Comparison of ENCODE assay signal across 10 cellular contexts in genomic region chr9:129322022-129322621, GRCh38.
DNase-seq lines count a peak whose midpoint lies in the region; ATAC-seq and TF ChIP-seq lines count a peak whose summit lies in the region.
"Had no signal": no experiment of that assay in that cellular context is flagged by ENCODE, and none has a peak within 500 bp of the region (broad histone marks: within the 10 kb centered on the region; RNA-seq: fewer than 3 reads in every experiment).

No MANE protein-coding gene starts in this region.

- H3K4me1 ChIP-seq in ascending aorta (peaks cover 30 to 54% of the 10 kb centered on the region in 2 donors), lower lobe of right lung (peaks cover 47% of the 10 kb centered on the region), suprapubic skin (peaks cover 68% of the 10 kb centered on the region)

- H3K27ac ChIP-seq in ascending aorta (peak overlapping the region; percentile 92 to 94), lower lobe of right lung (peak overlapping the region; percentile 81), suprapubic skin (peak overlapping the region; percentile 88)

- POLR2A ChIA-PET in activated CD4-positive, alpha-beta T cell treated with anti-CD3 and anti-CD28 coated beads, Interleukin-2, amount 10 ng/mL, durations not matched to agents 7 days and 5 days (lab: Charles Lee) = no interaction called here

- intact Hi-C loops in ascending aorta (cut with DNase I) = no loop called here
- intact Hi-C loops in lower lobe of right lung (cut with DNase I) = no loop called here

- H3K9me3 ChIP-seq in ascending aorta = no peaks in the 10 kb centered on the region
- no peaks in the 10 kb centered on the region for H3K9me3 ChIP-seq in lower lobe of right lung
- no peaks in the 10 kb centered on the region for H3K9me3 ChIP-seq in suprapubic skin

- no peak for TF ChIP-seq EP300 in suprapubic skin (IDR thresholded peaks at IDR 0.05)

- no peaks in the 10 kb centered on the region for H3K36me3 ChIP-seq in ascending aorta
- no peaks in the 10 kb centered on the region for H3K36me3 ChIP-seq in lower lobe of right lung
- H3K36me3 ChIP-seq in suprapubic skin = no peaks in the 10 kb centered on the region

- TF ChIP-seq CTCF in ascending aorta (IDR thresholded peaks at IDR 0.05) (no peak), lower lobe of right lung (IDR thresholded peaks at IDR 0.05) (no peak), suprapubic skin (IDR thresholded peaks at IDR 0.05) (no peak)

- no peaks in the 10 kb centered on the region for H3K9me3 Mint-ChIP-seq in activated CD4-positive, alpha-beta T cell treated with anti-CD3 and anti-CD28 coated beads, Interleukin-2, amount 10 ng/mL, durations not matched to agents 7 days and 5 days

- 83% methylated on average over 5 of the region's 7 CpGs for WGBS in suprapubic skin

- H3K27me3 Mint-ChIP-seq in activated CD4-positive, alpha-beta T cell treated with anti-CD3 and anti-CD28 coated beads, Interleukin-2, amount 10 ng/mL, durations not matched to agents 7 days and 5 days = peaks cover 1% of the 10 kb centered on the region

- no peak for TF ChIP-seq POLR2A in suprapubic skin (IDR thresholded peaks at IDR 0.05)

- H3K27me3 ChIP-seq in ascending aorta (no peaks in the 10 kb centered on the region), lower lobe of right lung (ENCODE audit: low read depth) (no peaks in the 10 kb centered on the region), suprapubic skin (no peaks in the 10 kb centered on the region)

- H3K4me1 Mint-ChIP-seq in activated CD4-positive, alpha-beta T cell treated with anti-CD3 and anti-CD28 coated beads, Interleukin-2, amount 10 ng/mL, durations not matched to agents 7 days and 5 days = peaks cover 12% of the 10 kb centered on the region

- H3K27ac Mint-ChIP-seq in activated CD4-positive, alpha-beta T cell treated with anti-CD3 and anti-CD28 coated beads, Interleukin-2, amount 10 ng/mL, durations not matched to agents 7 days and 5 days = peak overlapping the region; percentile 69

- H3K4me3 Mint-ChIP-seq in activated CD4-positive, alpha-beta T cell treated with anti-CD3 and anti-CD28 coated beads, Interleukin-2, amount 10 ng/mL, durations not matched to agents 7 days and 5 days = no peak overlapping the region

- H3K4me3 ChIP-seq in ascending aorta = peak overlapping the region in 1 of 2 donors; percentile 60
- peak overlapping the region; percentile 47 for H3K4me3 ChIP-seq in lower lobe of right lung
- H3K4me3 ChIP-seq in suprapubic skin = peak overlapping the region; percentile 48

- DNase-seq in activated CD4-positive, alpha-beta T cell treated with anti-CD3 and anti-CD28 coated beads, Interleukin-2, amount 10 ng/mL, durations not matched to agents 7 days and 5 days = no peak
- no peak for DNase-seq in activated CD4-positive, alpha-beta T cell treated with anti-CD3 and anti-CD28 coated beads, Interleukin-2, amount 50 U/mL, for 4 hours
- DNase-seq in ascending aorta (ENCODE audit: low spot score in 2 of 2) (peak in 1 of 2 donors; percentile 58), lower lobe of right lung (no peak), suprapubic skin (ENCODE audit: low spot score in 2 of 2) (peak; percentile 56 to 70), RKO (ENCODE audit: low spot score) (no peak)
- DNase-seq: NCI-H2029 had no signal

- H3K36me3 Mint-ChIP-seq in activated CD4-positive, alpha-beta T cell treated with anti-CD3 and anti-CD28 coated beads, Interleukin-2, amount 10 ng/mL, durations not matched to agents 7 days and 5 days (ENCODE audit: low read depth) = no peaks in the 10 kb centered on the region

- ATAC-seq in lower lobe of right lung (no peak), GM18519 (IDR thresholded peaks at IDR 0.05; ENCODE audit: low FRiP score, unreplicated experiment) (no peak), HG02981 (IDR thresholded peaks at IDR 0.05; ENCODE audit: unreplicated experiment) (no peak)
- ATAC-seq: activated CD4-positive, CD25-positive, alpha-beta regulatory T cell treated with anti-CD3 and anti-CD28 coated beads, Interleukin-2, amount 50 U/mL, for 24 hours had no signal

- CTCF ChIA-PET in activated CD4-positive, alpha-beta T cell treated with anti-CD3 and anti-CD28 coated beads, Interleukin-2, amount 10 ng/mL, durations not matched to agents 7 days and 5 days (lab: Charles Lee) = interaction anchor here (0.5 to 1.0 kb wide), 4 partner anchors 9 to 114 kb away, joined by 3 to 4 read pairs (median 3); no protein-coding TSS in a partner anchor

Comparison
In these comparisons a context has a peak if more than half of its experiments do, and no peak if none do; other contexts are left out.
1. DNase-seq: peak in suprapubic skin (2 of 2); none in activated CD4-positive, alpha-beta T cell treated with anti-CD3 and anti-CD28 coated beads, Interleukin-2, amount 10 ng/mL, durations not matched to agents 7 days and 5 days (single experiment), activated CD4-positive, alpha-beta T cell treated with anti-CD3 and anti-CD28 coated beads, Interleukin-2, amount 50 U/mL, for 4 hours (0 of 2), lower lobe of right lung (single experiment) and RKO (single experiment).
2. Peak in every context shown above with its lines, with median percentiles within 50 percentile points of each other: H3K27ac ChIP-seq.